ENCODE assay signal across 28 cellular contexts in genomic region chr6:155614606-155615005, GRCh38.
"Had no signal": no experiment of that assay in that cellular context is flagged by ENCODE, and none has a peak within 500 bp of the region (broad histone marks: within the 10 kb centered on the region; RNA-seq: fewer than 3 reads in every experiment).

No MANE protein-coding gene starts in this region.

- H3K27me3 ChIP-seq: colonic mucosa, esophagus muscularis mucosa, esophagus squamous epithelium, foreskin keratinocyte, gastrocnemius medialis, gastroesophageal sphincter, heart left ventricle, heart right ventricle had no signal

- H3K4me3 ChIP-seq: colonic mucosa, coronary artery, dorsolateral prefrontal cortex, esophagus muscularis mucosa, esophagus squamous epithelium, gastrocnemius medialis, gastroesophageal sphincter, heart left ventricle, heart right ventricle had no signal

- DNase-seq: colonic mucosa; cortex of kidney; dermis blood vessel endothelial cell; dorsolateral prefrontal cortex; effector CD4-positive, alpha-beta T cell; effector CD8-positive, alpha-beta T cell; effector memory CD4-positive, alpha-beta T cell; effector memory CD8-positive, alpha-beta T cell; endodermal cell; erythroblast; esophagus squamous epithelium; foreskin fibroblast; foreskin keratinocyte; foreskin melanocyte; gastrocnemius medialis; glutamatergic neuron; head of caudate nucleus; heart left ventricle; heart right ventricle had no signal

- ATAC-seq: effector memory CD8-positive, alpha-beta T cell; esophagus mucosa; foreskin keratinocyte; gastrocnemius medialis; gastroesophageal sphincter; heart left ventricle; heart right ventricle had no signal

- H3K4me1 ChIP-seq: colonic mucosa, esophagus muscularis mucosa, esophagus squamous epithelium, foreskin keratinocyte, gastrocnemius medialis, gastroesophageal sphincter, heart left ventricle, heart right ventricle had no signal

- H3K36me3 ChIP-seq: colonic mucosa, esophagus muscularis mucosa, esophagus squamous epithelium, gastrocnemius medialis, gastroesophageal sphincter, heart left ventricle, heart right ventricle had no signal

- FAIRE-seq: colon, endometrium, endothelial cell of umbilical vein, frontal cortex had no signal

- H3K27ac ChIP-seq: colonic mucosa, coronary artery, dorsolateral prefrontal cortex, epithelial cell of prostate, esophagus muscularis mucosa, esophagus squamous epithelium, foreskin keratinocyte, gastrocnemius medialis, gastroesophageal sphincter, heart left ventricle, heart right ventricle had no signal

- H3K9me3 ChIP-seq: colonic mucosa had no signal
